8 cellular contexts compared by ENCODE assay signal in genomic region chr19:33176670-33177416, GRCh38. TPM values are rescaled to one million over a fixed set of nuclear protein-coding genes. Genes with fewer than 3 reads are reported as not detected.
A peak's percentile ranks its signal among the peaks of the same experiment; 100 is the strongest.
DNase-seq lines count a peak whose midpoint lies in the region; FAIRE-seq and TF ChIP-seq lines count a peak whose summit lies in the region.

No MANE protein-coding gene starts in this region.

- peak overlapping the region; percentile 60; the same call in 1 of the 2 replicates for H3K27ac ChIP-seq in MM.1S (ENCODE audit: low read length)
- peak overlapping the region; percentile 94 for H3K27ac ChIP-seq in neuronal stem cell (replicated peaks; ENCODE audit: low read length)
- H3K27ac ChIP-seq in substantia nigra (ENCODE audit: low read depth, low read length, poor library complexity, severe bottlenecking), result peak overlapping the region; percentile 91

- H3K36me3 ChIP-seq in HAP-1 (replicated peaks) (no peaks in the 10 kb centered on the region), MM.1S (replicated peaks; ENCODE audit: insufficient read depth, low read length) (no peaks in the 10 kb centered on the region), neuronal stem cell (replicated peaks in 1 of 2; ENCODE audit: control insufficient read depth in 2 of 2, insufficient read depth in 2 of 2, low read length in 2 of 2) (no peaks in the 10 kb centered on the region)

- H3K18ac ChIP-seq in neuronal stem cell (ENCODE audit: low read length), result peak overlapping the region; percentile 93

- peak overlapping the region; percentile 58 for H3K14ac ChIP-seq in neuronal stem cell (ENCODE audit: low read length)

- FAIRE-seq in frontal cortex (lab: Jason Lieb, UNC), result no peak

- no peak for TF ChIP-seq CTCF in MM.1S (IDR thresholded peaks at IDR 0.05; ENCODE audit: low read length)

- no peaks in the 10 kb centered on the region for H4K20me1 ChIP-seq in MM.1S (ENCODE audit: insufficient read depth, low read length)

- H2AK5ac ChIP-seq in neuronal stem cell (ENCODE audit: low read depth, low read length), result no peak overlapping the region

- H3K23ac ChIP-seq in neuronal stem cell (ENCODE audit: low read depth, low read length, poor library complexity), result peak overlapping the region; percentile 90

- peak; percentile 99 for DNase-seq in GDM1 (lab: John Stamatoyannopoulos, UW)
- peak; percentile 96 to 99 for DNase-seq in HAP-1 (ENCODE audit: low spot score in 2 of 2)
- DNase-seq in MM.1S, result peak; percentile 97
- DNase-seq in SIG-M5 (lab: John Stamatoyannopoulos, UW), result peak; percentile 86
- DNase-seq in activated naive CD4-positive, alpha-beta T cell (lab: John Stamatoyannopoulos, UW), result peak; percentile 95 to 99 (median 98)
- peak; percentile 90 to 94 for DNase-seq in frontal cortex (ENCODE audit: low spot score in 2 of 2)
- peak; percentile 99 for DNase-seq in neuronal stem cell (ENCODE audit: low spot score)
- DNase-seq in substantia nigra (lab: John Stamatoyannopoulos, UW), result peak; percentile 67 to 99 (median 93)

- no peak overlapping the region for H4K91ac ChIP-seq in neuronal stem cell (ENCODE audit: low read depth, low read length, poor library complexity)

- H2BK5ac ChIP-seq in neuronal stem cell (ENCODE audit: low read length), result peak overlapping the region; percentile 90

- peak overlapping the region; percentile 98 for H3K4me2 ChIP-seq in MM.1S (ENCODE audit: low read depth, low read length)
- peak overlapping the region; percentile 85 for H3K4me2 ChIP-seq in neuronal stem cell (ENCODE audit: insufficient read depth, low read length, poor library complexity, severe bottlenecking)

- H2BK12ac ChIP-seq in neuronal stem cell (ENCODE audit: low read length), result no peak overlapping the region

- H3K4me1 ChIP-seq in HAP-1, result peaks cover 15% of the 10 kb centered on the region
- H3K4me1 ChIP-seq in MM.1S (ENCODE audit: low read length), result peaks cover 7% of the 10 kb centered on the region; the same call in 1 of the 2 replicates
- peaks cover 11 to 14% of the 10 kb centered on the region in 2 donors for H3K4me1 ChIP-seq in neuronal stem cell (ENCODE audit: control insufficient read depth in 2 of 2, insufficient read depth in 1 of 2, low read depth in 1 of 2, low read length in 2 of 2)

- peak overlapping the region; percentile 73 for H3K4me3 ChIP-seq in HAP-1
- H3K4me3 ChIP-seq in MM.1S (ENCODE audit: low read length), result peak overlapping the region; percentile 88
- peak overlapping the region; percentile 60 to 93 for H3K4me3 ChIP-seq in neuronal stem cell (ENCODE audit: low read length in 2 of 2)

- H3K79me1 ChIP-seq in neuronal stem cell (ENCODE audit: low read depth, low read length), result no peaks in the 10 kb centered on the region

- WGBS in neuronal stem cell (ENCODE audit: extremely low coverage in 2 of 2, insufficient read length in 2 of 2, insufficient replicate concordance in 1 of 2), 2 donors, result no CpG with 5 or more reads among the region's 65 CpGs

- in situ Hi-C loops in HAP-1 (cut with MboI; ENCODE audit: low sequenced_read_pairs), result loop anchor here (25.0 kb wide), 1 partner anchor 490 kb away; the partner anchor contains the start of genes ANKRD27, NUDT19 and RGS9BP

- no peak overlapping the region for H2BK15ac ChIP-seq in neuronal stem cell (ENCODE audit: low read length)

- peaks cover 10% of the 10 kb centered on the region for H3F3A ChIP-seq in MM.1S (ENCODE audit: insufficient read depth, low read length)

- H3K27me3 ChIP-seq in HAP-1 (ENCODE audit: low read depth), result no peaks in the 10 kb centered on the region
- no peaks in the 10 kb centered on the region for H3K27me3 ChIP-seq in MM.1S (replicated peaks; ENCODE audit: insufficient read depth, low read length)
- H3K27me3 ChIP-seq in neuronal stem cell (ENCODE audit: control insufficient read depth in 3 of 3, insufficient read depth in 3 of 3, low read depth in 1 of 3, low read length in 3 of 3), result peaks cover 0 to 7% (median 0%) of the 10 kb centered on the region in 3 experiments

- H4K8ac ChIP-seq in neuronal stem cell (ENCODE audit: low read depth, low read length), result no peak overlapping the region

- H3K79me2 ChIP-seq in MM.1S (ENCODE audit: low read length), result no peaks in the 10 kb centered on the region

- H2AFZ ChIP-seq in MM.1S (ENCODE audit: low read length) (peak overlapping the region; percentile 90), neuronal stem cell (ENCODE audit: low read length) (peak overlapping the region; percentile 91)

- no peaks in the 10 kb centered on the region for H3K9me2 ChIP-seq in MM.1S (replicated peaks; ENCODE audit: insufficient read depth, low read length)

- no peak overlapping the region for H2BK120ac ChIP-seq in neuronal stem cell (ENCODE audit: low read depth, low read length)

- no peaks in the 10 kb centered on the region for H3K9me3 ChIP-seq in HAP-1
- H3K9me3 ChIP-seq in MM.1S (replicated peaks; ENCODE audit: insufficient read depth, low read length), result no peaks in the 10 kb centered on the region
- peaks cover 0 to 8% of the 10 kb centered on the region in 2 donors for H3K9me3 ChIP-seq in neuronal stem cell (replicated peaks in 1 of 2; ENCODE audit: control insufficient read depth in 2 of 2, insufficient read depth in 1 of 2, low read depth in 1 of 2, low read length in 2 of 2)

- no peak overlapping the region for H3K4ac ChIP-seq in neuronal stem cell (ENCODE audit: low read length)

- H3K9ac ChIP-seq in MM.1S (ENCODE audit: low read length), result peak overlapping the region; percentile 87
- peak overlapping the region; percentile 95 for H3K9ac ChIP-seq in neuronal stem cell (ENCODE audit: low read depth, low read length, poor library complexity)

RNA-seq across cellular contexts. Expression of gene LRP3, which starts 17.3 kb away (rescaled TPM):
- total RNA-seq in frontal cortex, result 93.8 TPM
- polyA plus RNA-seq in neuronal stem cell (2013, experiment 1 of 2), result 42.5 TPM
- 38.5 TPM for polyA plus RNA-seq in neuronal stem cell (2013, experiment 2 of 2)

RNA-seq across cellular contexts. Expression of gene WDR88, which starts 44.9 kb away (rescaled TPM):
- total RNA-seq in frontal cortex, result not detected
- polyA plus RNA-seq in neuronal stem cell (2013, experiment 1 of 2), result not detected
- not detected for polyA plus RNA-seq in neuronal stem cell (2013, experiment 2 of 2)

RNA-seq across cellular contexts. Expression of gene SLC7A10, which starts 48.8 kb away (rescaled TPM):
- 0.41 TPM for total RNA-seq in frontal cortex
- 1.1 TPM for polyA plus RNA-seq in neuronal stem cell (2013, experiment 1 of 2)
- polyA plus RNA-seq in neuronal stem cell (2013, experiment 2 of 2), result 0.97 TPM

Comparison
In these comparisons a context has a peak if more than half of its experiments do, and no peak if none do; other contexts are left out.
1. Peak in every context shown above with its lines: DNase-seq, H3K4me3 ChIP-seq and H3K27ac ChIP-seq.